ENCODE assay signal across 11 cellular contexts in genomic region chr9:93368437-93368836, GRCh38.
"Had no signal": no experiment of that assay in that cellular context is flagged by ENCODE, and none has a peak within 500 bp of the region (broad histone marks: within the 10 kb centered on the region; RNA-seq: fewer than 3 reads in every experiment).

No MANE protein-coding gene starts in this region.

- DNase-seq: GM23248, GOT3, H7, H9, HCEC 1CT, HFFc6 had no signal

- H3K9me3 ChIP-seq: HAP-1 had no signal

- H3K27ac Mint-ChIP-seq: GM23338, H9, HFFc6 had no signal

- FAIRE-seq: H1, H54 had no signal

- H3K4me3 Mint-ChIP-seq: GM23338, H9, HFFc6 had no signal

- H3K27ac ChIP-seq: GM23248 had no signal

- H3K4me1 ChIP-seq: HAP-1 had no signal

- H3K4me3 ChIP-seq: GM23248, GM23338, HAP-1 had no signal

- H3K4me1 Mint-ChIP-seq: GM23338 had no signal

- H3K4me2 ChIP-seq: GM23338 had no signal

- H2AFZ ChIP-seq: GM23248, GM23338 had no signal

- H3K9ac ChIP-seq: GM23248 had no signal

- ATAC-seq: GM23338, HCT116 had no signal

- H3K9me3 Mint-ChIP-seq: HFFc6 had no signal

- H3K36me3 ChIP-seq: HAP-1 had no signal
